9 cellular contexts compared by ENCODE assay signal in genomic region chr1:85208488-85208887, GRCh38.
"Had no signal": no experiment of that assay in that cellular context is flagged by ENCODE, and none has a peak within 500 bp of the region (broad histone marks: within the 10 kb centered on the region; RNA-seq: fewer than 3 reads in every experiment).

No MANE protein-coding gene starts in this region.

- H3K9ac ChIP-seq: GM23248, KMS-11 had no signal

- H2AFZ ChIP-seq: GM23248 had no signal

- DNase-seq: GM23248, GOT3, IMR-90, KBM-7 had no signal

- ATAC-seq: HCT116 had no signal

- H3K4me3 ChIP-seq: GM23248, HAP-1 had no signal

- H3K4me2 ChIP-seq: KMS-11 had no signal

- H3K27ac ChIP-seq: GM23248, KMS-11 had no signal

- FAIRE-seq: H54, HTR-8/SVneo had no signal

- H3K9me3 ChIP-seq: HAP-1 had no signal

- H3K36me3 ChIP-seq: HAP-1 had no signal
